Comparison of ENCODE assay signal across 8 cellular contexts in genomic region chr3:62644493-62644892, GRCh38.
"Had no signal": no experiment of that assay in that cellular context is flagged by ENCODE, and none has a peak within 500 bp of the region (broad histone marks: within the 10 kb centered on the region; RNA-seq: fewer than 3 reads in every experiment).

No MANE protein-coding gene starts in this region.

- H3K36me3 Mint-ChIP-seq: IgD-negative memory B cell had no signal

- ATAC-seq: HepG2 had no signal

- H2AFZ ChIP-seq: GM23248 had no signal

- H3K27me3 Mint-ChIP-seq: IgD-negative memory B cell had no signal

- H3K9me3 Mint-ChIP-seq: H9, HFFc6, IgD-negative memory B cell had no signal

- H3K9ac ChIP-seq: GM23248 had no signal

- H3K27ac Mint-ChIP-seq: HFFc6, IgD-negative memory B cell had no signal

- H3K4me3 Mint-ChIP-seq: H9, HFFc6, IgD-negative memory B cell had no signal

- H3K27ac ChIP-seq: GM23248, HL-60 had no signal

- DNase-seq: GM23248, GOT3, H9, HCEC 1CT, HFFc6 had no signal

- H3K4me1 Mint-ChIP-seq: H9, IgD-negative memory B cell had no signal

- H3K4me3 ChIP-seq: GM23248 had no signal
